In genomic region chr5:144451187-144451973, GRCh38 we compare ENCODE assay signal across 14 cellular contexts.
"Had no signal": no experiment of that assay in that cellular context is flagged by ENCODE, and none has a peak within 500 bp of the region (broad histone marks: within the 10 kb centered on the region; RNA-seq: fewer than 3 reads in every experiment).

No MANE protein-coding gene starts in this region.

- H3K27me3 ChIP-seq: sigmoid colon, upper lobe of left lung had no signal

- H3K36me3 ChIP-seq: sigmoid colon, upper lobe of left lung had no signal

- H3K4me3 ChIP-seq: mucosa of descending colon, sigmoid colon, upper lobe of left lung had no signal

- H3K9me3 ChIP-seq: mucosa of descending colon, sigmoid colon, upper lobe of left lung had no signal

- H3K27ac ChIP-seq: epithelial cell of prostate, sigmoid colon, upper lobe of left lung had no signal

- H3K4me1 ChIP-seq: sigmoid colon had no signal

- DNase-seq: activated CD4-positive, alpha-beta T cell treated with anti-CD3 and anti-CD28 coated beads, Interleukin-2, amount 50 U/mL, for 1 hour; activated naive CD4-positive, alpha-beta T cell treated with anti-CD3 and anti-CD28 coated beads for 36 hours; activated T-cell treated with anti-CD3 and anti-CD28 coated beads for 4 hours; effector memory CD8-positive, alpha-beta T cell; glutamatergic neuron; left cardiac atrium; mucosa of descending colon; natural killer cell; sigmoid colon; stimulated activated CD4-positive, alpha-beta T cell treated with anti-CD3 and anti-CD28 coated beads, Interleukin-2, amount 100 ng/mL, for 24 hours; T-helper 17 cell; upper lobe of left lung had no signal

- ATAC-seq: activated T-helper 17 cell treated with anti-CD3 and anti-CD28 coated beads, Interleukin-2, amount 50 U/mL, for 72 hours; effector memory CD8-positive, alpha-beta T cell; left cardiac atrium; mucosa of descending colon; natural killer cell; T-helper 17 cell had no signal
